Comparison of ENCODE assay signal across 8 cellular contexts in genomic region chr4:997375-998071, GRCh38.
DNase-seq lines count a peak whose midpoint lies in the region; ATAC-seq and TF ChIP-seq lines count a peak whose summit lies in the region.

No MANE protein-coding gene starts in this region.

- in situ Hi-C loops in astrocyte of the cerebellum (cut with HindIII; ENCODE audit: low sequenced_read_pairs): no loop called here

- H3K4me1 Mint-ChIP-seq in stimulated activated effector memory CD8-positive, alpha-beta T cell treated with anti-CD3 and anti-CD28 coated beads, Interleukin-12 subunit alpha, Interleukin-12 subunit beta, amount 100 ng/mL, for 72 hours: no peaks in the 10 kb centered on the region

- H3K36me3 Mint-ChIP-seq in stimulated activated effector memory CD8-positive, alpha-beta T cell treated with anti-CD3 and anti-CD28 coated beads, Interleukin-12 subunit alpha, Interleukin-12 subunit beta, amount 100 ng/mL, for 72 hours: no peaks in the 10 kb centered on the region

- no peak for TF ChIP-seq CTCF in astrocyte of the cerebellum (IDR thresholded peaks at IDR 0.05; ENCODE audit: low read depth, low read length, missing control alignments)

- H3K4me3 ChIP-seq in astrocyte of the cerebellum (ENCODE audit: low read depth, low read length) (peak overlapping the region; percentile 14), iPS-18c (ENCODE audit: insufficient read depth, low read depth, low read length) (peak overlapping the region; percentile 36; the same call in 1 of the 2 replicates)

- no peaks in the 10 kb centered on the region for H3K9me3 Mint-ChIP-seq in stimulated activated effector memory CD8-positive, alpha-beta T cell treated with anti-CD3 and anti-CD28 coated beads, Interleukin-12 subunit alpha, Interleukin-12 subunit beta, amount 100 ng/mL, for 72 hours

- H3K27ac Mint-ChIP-seq in stimulated activated effector memory CD8-positive, alpha-beta T cell treated with anti-CD3 and anti-CD28 coated beads, Interleukin-12 subunit alpha, Interleukin-12 subunit beta, amount 100 ng/mL, for 72 hours: no peak overlapping the region

- H3K4me3 Mint-ChIP-seq in stimulated activated effector memory CD8-positive, alpha-beta T cell treated with anti-CD3 and anti-CD28 coated beads, Interleukin-12 subunit alpha, Interleukin-12 subunit beta, amount 100 ng/mL, for 72 hours: no peak overlapping the region

- H3K9me3 ChIP-seq in iPS-18c (ENCODE audit: control insufficient read depth, insufficient read depth, low read length): no peaks in the 10 kb centered on the region

- ATAC-seq in stimulated activated effector memory CD8-positive, alpha-beta T cell treated with anti-CD3 and anti-CD28 coated beads, Interleukin-12 subunit alpha, Interleukin-12 subunit beta, amount 100 ng/mL, for 72 hours: peak; percentile 29
- ATAC-seq in HG03520 (IDR thresholded peaks at IDR 0.05; ENCODE audit: unreplicated experiment): no peak

- peak in 2 of 3 experiments; percentile 37 to 38 for DNase-seq in NCI-H1417 (lab: John Stamatoyannopoulos, UW)
- no peak for DNase-seq in NCI-H1417 treated with DMSO at 0.1 percent for 48 hours (lab: John Stamatoyannopoulos, UW)
- DNase-seq in astrocyte of the cerebellum (ENCODE audit: low read depth): no peak
- DNase-seq in stimulated activated effector memory CD8-positive, alpha-beta T cell treated with anti-CD3 and anti-CD28 coated beads, Interleukin-12 subunit alpha, Interleukin-12 subunit beta, amount 100 ng/mL, for 72 hours (ENCODE audit: low spot score in 2 of 2): no peak
- DNase-seq in NCI-H2107 (lab: John Stamatoyannopoulos, UW): no peak
- DNase-seq in NCI-H2171 treated with DMSO at 0.1 percent for 48 hours (lab: John Stamatoyannopoulos, UW): no peak

Comparison
In these comparisons a context has a peak if more than half of its experiments do, and no peak if none do; other contexts are left out.
1. DNase-seq: peak in NCI-H1417 (2 of 3); none in NCI-H1417 treated with DMSO at 0.1 percent for 48 hours (single experiment), astrocyte of the cerebellum (single experiment), stimulated activated effector memory CD8-positive, alpha-beta T cell treated with anti-CD3 and anti-CD28 coated beads, Interleukin-12 subunit alpha, Interleukin-12 subunit beta, amount 100 ng/mL, for 72 hours (0 of 2), NCI-H2107 (single experiment) and NCI-H2171 treated with DMSO at 0.1 percent for 48 hours (single experiment).